ENCODE assay signal across 1 cellular context in the genomic region with DNA sequence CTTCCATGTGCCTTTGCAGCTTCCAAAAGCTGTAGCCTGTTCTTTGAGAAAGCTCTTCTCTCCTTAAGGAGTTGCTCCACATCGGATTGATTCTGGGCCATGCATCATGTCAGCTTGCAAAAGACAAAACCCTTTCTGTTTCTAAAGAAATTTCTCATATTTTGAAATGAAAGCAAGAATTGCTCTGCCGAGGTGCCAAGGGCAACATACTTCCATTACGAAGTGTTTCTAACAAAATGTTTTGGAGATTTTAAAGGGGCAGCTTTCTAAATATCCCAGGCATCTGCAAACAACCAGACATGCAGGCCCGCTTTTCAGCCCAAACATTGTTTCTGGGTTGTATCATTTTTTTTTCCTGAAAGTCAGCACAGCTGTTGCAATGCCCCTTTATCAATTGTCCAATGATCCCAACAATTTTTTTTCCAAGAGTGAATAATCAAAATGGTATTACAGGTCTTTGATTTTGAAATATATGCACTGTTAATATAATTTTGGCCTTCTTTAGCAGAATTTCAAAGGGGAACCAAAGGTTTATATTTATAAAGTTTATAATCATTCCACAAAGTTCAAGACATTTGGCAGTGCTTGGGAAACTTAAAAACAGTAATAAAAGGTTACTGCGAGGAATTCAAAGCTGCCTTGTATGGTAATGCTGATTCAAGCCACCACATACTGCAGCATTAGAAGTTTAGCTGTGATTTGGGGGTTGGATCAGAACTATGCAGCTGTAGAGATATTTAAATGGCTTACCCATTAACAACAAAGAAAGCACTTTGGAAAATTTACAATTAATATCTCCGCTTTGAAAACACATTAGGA.
TF ChIP-seq lines count a peak whose summit lies in the region.

No MANE protein-coding gene starts in this region.

TF ChIP-seq in HCT116, 20 proteins besides CTCF, POLR2A, EP300 and RAD21 (continued from another document):
- TF ChIP-seq EZH2 (IDR thresholded peaks at IDR 0.05): no peak
